ENCODE assay signal across 8 cellular contexts in the genomic region with DNA sequence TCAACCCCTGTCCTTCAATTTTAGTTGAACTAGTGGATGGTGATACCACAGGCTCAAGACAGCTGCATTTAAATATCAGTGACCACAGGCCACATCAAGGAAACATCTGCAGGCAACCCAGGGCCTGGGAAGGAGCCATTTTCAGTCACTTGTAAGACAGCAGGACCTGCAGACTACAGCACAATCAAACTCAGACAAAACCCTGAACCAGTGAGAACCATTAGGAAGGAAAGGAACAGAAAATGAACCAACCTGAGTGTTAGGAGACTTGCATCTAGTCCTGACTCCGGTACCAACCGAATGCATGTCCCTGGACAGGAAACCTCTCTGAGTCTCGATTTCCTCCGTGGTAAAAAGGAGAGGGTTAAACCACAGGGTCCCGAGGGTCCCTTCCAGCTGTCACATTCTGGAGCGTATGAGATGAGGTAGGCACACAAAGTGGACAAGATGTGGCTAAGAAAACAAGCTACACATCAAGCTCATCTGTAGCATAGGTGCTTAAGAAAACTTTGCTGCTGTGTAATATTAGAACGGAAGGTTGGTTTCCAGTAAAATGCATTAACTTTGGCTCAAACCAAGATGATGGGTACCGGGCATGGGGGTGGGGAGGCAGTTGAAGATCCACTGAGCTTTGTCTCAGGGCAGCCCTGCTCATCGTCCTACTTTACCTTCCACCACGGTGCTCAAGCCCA. TPM values are rescaled to one million over a fixed set of nuclear protein-coding genes. Genes with fewer than 3 reads are reported as not detected.
DNase-seq lines count a peak whose midpoint lies in the region; ATAC-seq and TF ChIP-seq lines count a peak whose summit lies in the region.

No MANE protein-coding gene starts in this region.

- H2AFZ ChIP-seq in parathyroid adenoma: peak overlapping the region; percentile 90

- H3K4me1 ChIP-seq in BE2C (peaks cover 10% of the 10 kb centered on the region; the same call in 1 of the 2 replicates), endocrine pancreas (ENCODE audit: control insufficient read depth, insufficient read depth, low read length) (peaks cover 12% of the 10 kb centered on the region), parathyroid adenoma (peaks cover 29% of the 10 kb centered on the region)

- DNase-seq in BE2C: no peak
- DNase-seq in T-helper 2 cell: peak in 3 of 5 experiments; percentile 10 to 81 (median 19)
- no peak for DNase-seq in NCI-H774 (lab: John Stamatoyannopoulos, UW)
- DNase-seq in NCI-H2081 (lab: John Stamatoyannopoulos, UW): no peak

- H3K9me3 ChIP-seq in BE2C (no peaks in the 10 kb centered on the region), endocrine pancreas (ENCODE audit: control insufficient read depth, low read length) (no peaks in the 10 kb centered on the region), parathyroid adenoma (ENCODE audit: control insufficient read depth, low read length) (no peaks in the 10 kb centered on the region)

- H3K4me2 ChIP-seq in parathyroid adenoma (ENCODE audit: low read length): peak overlapping the region; percentile 93

- H3K36me3 ChIP-seq in BE2C (peaks cover 16% of the 10 kb centered on the region), endocrine pancreas (ENCODE audit: control insufficient read depth, insufficient read depth, low read length) (no peaks in the 10 kb centered on the region), parathyroid adenoma (ENCODE audit: control insufficient read depth, insufficient read depth, low read length) (no peaks in the 10 kb centered on the region)

- no peak for TF ChIP-seq CTCF in BE2C (IDR thresholded peaks at IDR 0.05; ENCODE audit: low read depth, low read length)
- no peak for TF ChIP-seq CTCF in parathyroid adenoma (IDR thresholded peaks at IDR 0.05)

- H3K9ac ChIP-seq in endocrine pancreas (ENCODE audit: control insufficient read depth, insufficient read depth, low read length): no peak overlapping the region
- H3K9ac ChIP-seq in parathyroid adenoma: no peak overlapping the region

- H3K27me3 ChIP-seq in BE2C (no peaks in the 10 kb centered on the region), endocrine pancreas (ENCODE audit: control insufficient read depth, insufficient read depth, low read length) (no peaks in the 10 kb centered on the region), parathyroid adenoma (ENCODE audit: control insufficient read depth, insufficient read depth, low read length) (no peaks in the 10 kb centered on the region)

- H3K27ac ChIP-seq in parathyroid adenoma: peak overlapping the region; percentile 97

- ATAC-seq in GM18861 (IDR thresholded peaks at IDR 0.05; ENCODE audit: unreplicated experiment): peak; percentile 24
- ATAC-seq in HG03280 (IDR thresholded peaks at IDR 0.05; ENCODE audit: unreplicated experiment): peak; percentile 18

- peaks cover 22% of the 10 kb centered on the region for H3K79me2 ChIP-seq in parathyroid adenoma

- peak overlapping the region; percentile 92 for H3K4me3 ChIP-seq in BE2C (ENCODE audit: low read depth, low read length)
- H3K4me3 ChIP-seq in endocrine pancreas (ENCODE audit: control insufficient read depth, insufficient read depth, low read length): peak overlapping the region; percentile 49
- H3K4me3 ChIP-seq in parathyroid adenoma (ENCODE audit: low read depth, low read length): peak overlapping the region; percentile 99

RNA-seq across cellular contexts. Expression of gene CDKN1B, which starts 1.6 kb away (rescaled TPM):
- 105 TPM for polyA plus RNA-seq in BE2C (2012; ENCODE audit: insufficient read depth, insufficient read length, low read depth)

RNA-seq across cellular contexts. Expression of gene GPR19, which starts 19.6 kb away (rescaled TPM):
- polyA plus RNA-seq in BE2C (2012; ENCODE audit: insufficient read depth, insufficient read length, low read depth): 5.6 TPM

Comparison
In these comparisons a context has a peak if more than half of its experiments do, and no peak if none do; other contexts are left out.
1. DNase-seq: peak in T-helper 2 cell (3 of 5); none in BE2C (single experiment), NCI-H774 (single experiment) and NCI-H2081 (0 of 2).
2. H3K4me3 ChIP-seq: peak in every context shown above with its lines; median percentile 99 in parathyroid adenoma; 92 in BE2C; 49 in endocrine pancreas.